Comparison of ENCODE assay signal across 18 cellular contexts in genomic region chr4:119268466-119268865, GRCh38. TPM values are rescaled to one million over a fixed set of nuclear protein-coding genes. Genes with fewer than 3 reads are reported as not detected.
"Had no signal": no experiment of that assay in that cellular context is flagged by ENCODE, and none has a peak within 500 bp of the region (broad histone marks: within the 10 kb centered on the region; RNA-seq: fewer than 3 reads in every experiment).

No MANE protein-coding gene starts in this region.

- ATAC-seq: activated CD8-positive, alpha-beta T cell treated with anti-CD3 and anti-CD28 coated beads for 36 hours; activated T-cell treated with anti-CD3 and anti-CD28 coated beads, Interleukin-2, amount 50 U/mL, for 72 hours; natural killer cell had no signal

- H3K4me1 ChIP-seq: right atrium auricular region, thyroid gland, vagina had no signal

- H3K4me3 ChIP-seq: ascending aorta, coronary artery, right atrium auricular region, thyroid gland, vagina had no signal

- DNase-seq: activated CD4-positive, alpha-beta T cell treated with anti-CD3 and anti-CD28 coated beads for 1 hour; activated CD8-positive, alpha-beta memory T cell treated with anti-CD3 and anti-CD28 coated beads, Interleukin-2, amount 50 U/mL, for 4 hours; activated CD8-positive, alpha-beta T cell treated with anti-CD3 and anti-CD28 coated beads for 36 hours; activated gamma-delta T cell treated with Interleukin-2 at 50 U/mL for 16 hours; activated naive CD8-positive, alpha-beta T cell treated with anti-CD3 and anti-CD28 coated beads for 36 hours; activated T-cell treated with anti-CD3 and anti-CD28 coated beads, Interleukin-2, amount 50 U/mL, for 72 hours; caudate nucleus; effector CD8-positive, alpha-beta T cell; natural killer cell; posterior cingulate gyrus; small intestine; thyroid gland had no signal

- H3K9me3 ChIP-seq: ascending aorta, right atrium auricular region, thyroid gland, vagina had no signal

- H3K27me3 ChIP-seq: ascending aorta, right atrium auricular region, thyroid gland, vagina had no signal

- H3K27ac ChIP-seq: ascending aorta, coronary artery, right atrium auricular region, thyroid gland, vagina had no signal

RNA-seq across cellular contexts. Expression of gene FABP2, which starts 53.5 kb away (rescaled TPM):
- total RNA-seq: activated CD8-positive, alpha-beta T cell treated with anti-CD3 and anti-CD28 coated beads for 36 hours; activated naive CD8-positive, alpha-beta T cell treated with anti-CD3 and anti-CD28 coated beads for 36 hours; activated T-cell treated with anti-CD3 and anti-CD28 coated beads, Interleukin-2, amount 50 U/mL, for 72 hours; ascending aorta; lung microvascular endothelial cell; mucosa of gallbladder; natural killer cell; thyroid gland; vagina had no signal
